ENCODE assay signal across 9 cellular contexts in the genomic region with DNA sequence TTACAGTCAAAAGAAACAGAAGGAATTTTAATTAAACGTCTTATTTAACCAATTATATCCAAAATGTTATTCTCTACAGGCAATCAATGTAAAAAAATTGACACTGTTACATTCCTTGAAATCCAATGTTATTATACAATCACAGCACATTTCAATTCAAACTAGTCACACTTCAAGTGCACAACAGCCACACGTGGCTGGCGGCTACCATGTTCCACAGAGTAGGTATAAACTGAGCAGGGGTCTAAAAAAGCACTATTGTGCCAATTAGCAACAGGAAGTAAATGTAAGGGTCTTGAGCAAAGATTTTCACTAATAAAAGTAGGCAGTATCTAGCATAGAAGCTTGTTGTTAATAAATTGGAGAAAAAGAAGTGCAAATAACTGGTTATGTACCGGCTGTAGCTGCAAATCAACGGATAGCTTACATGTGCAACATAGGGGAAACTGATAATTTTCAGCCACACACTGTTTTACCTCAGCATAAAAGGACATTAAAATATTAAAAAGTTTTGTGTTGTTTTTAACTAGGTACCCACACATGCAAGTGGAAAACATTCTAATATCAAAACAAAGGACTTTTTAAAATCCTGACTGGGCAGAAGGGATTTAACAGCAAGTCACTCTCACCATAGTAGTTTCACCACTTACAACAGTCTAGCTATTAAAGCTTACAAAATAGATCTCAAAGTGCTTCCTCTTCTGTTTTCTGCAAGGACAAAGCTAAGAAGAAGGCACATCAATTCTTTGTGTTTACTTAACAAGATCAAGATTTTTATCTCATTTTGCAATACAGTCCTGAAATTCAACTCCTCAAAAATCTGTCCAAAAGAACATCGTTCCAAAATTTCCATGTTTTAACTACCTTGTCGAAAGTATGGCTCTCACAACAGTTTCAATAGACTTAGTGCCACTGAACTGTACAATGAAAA. TPM values are rescaled to one million over a fixed set of nuclear protein-coding genes. Genes with fewer than 3 reads are reported as not detected.
DNase-seq lines count a peak whose midpoint lies in the region; ATAC-seq, FAIRE-seq and TF ChIP-seq lines count a peak whose summit lies in the region.
"Had no signal": no experiment of that assay in that cellular context is flagged by ENCODE, and none has a peak within 500 bp of the region (broad histone marks: within the 10 kb centered on the region; RNA-seq: fewer than 3 reads in every experiment).

No MANE protein-coding gene starts in this region.

- H3K79me2 ChIP-seq in OCI-LY3 (ENCODE audit: low read length): peaks cover 75% of the 10 kb centered on the region

- WGBS in endodermal cell (ENCODE audit: insufficient coverage in 1 of 2, insufficient read length in 1 of 2), 2 experiments: 84 to 86% methylated on average over 6 to 7 of the region's 7 CpGs
- WGBS in prostate gland: 26% methylated on average over 7 of the region's 7 CpGs
- WGBS in pancreas, 2 donors: 26 to 38% methylated on average over 7 of the region's 7 CpGs

- peaks cover 55% of the 10 kb centered on the region for H3K4me1 Mint-ChIP-seq in endodermal cell

- H3K9me3 ChIP-seq in OCI-LY3 (ENCODE audit: insufficient read depth, low read length) (no peaks in the 10 kb centered on the region), endodermal cell (ENCODE audit: control insufficient read depth, low read length) (peaks cover 9% of the 10 kb centered on the region), prostate gland (no peaks in the 10 kb centered on the region), pancreas (no peaks in the 10 kb centered on the region)

- H3K36me3 ChIP-seq in OCI-LY3 (replicated peaks; ENCODE audit: low read depth, low read length): peaks cover 20% of the 10 kb centered on the region
- peaks cover 24% of the 10 kb centered on the region for H3K36me3 ChIP-seq in endodermal cell (ENCODE audit: control insufficient read depth, insufficient read depth, low read length)
- no peaks in the 10 kb centered on the region for H3K36me3 ChIP-seq in prostate gland
- no peaks in the 10 kb centered on the region for H3K36me3 ChIP-seq in pancreas

- H3K4me3 ChIP-seq in GM12864 (ENCODE audit: low read depth, low read length) (peak overlapping the region; percentile 91), OCI-LY3 (ENCODE audit: low read length) (peak overlapping the region; percentile 100), endodermal cell (ENCODE audit: low read length) (peak overlapping the region; percentile 93), prostate gland (peak overlapping the region in 1 of 2 donors; percentile 98), pancreas (peak overlapping the region in 2 of 4 donors; percentile 73 to 80)

- peak overlapping the region; percentile 97; the same call in 1 of the 2 replicates for H3K27ac ChIP-seq in OCI-LY3 (ENCODE audit: low read length)
- no peak overlapping the region for H3K27ac ChIP-seq in endodermal cell (ENCODE audit: low read depth, low read length)
- H3K27ac ChIP-seq in prostate gland: peak overlapping the region; percentile 98 to 100
- no peak overlapping the region for H3K27ac ChIP-seq in pancreas
- H3K27ac ChIP-seq: cardiac muscle cell had no signal

- peak overlapping the region; percentile 100 for H3K4me3 Mint-ChIP-seq in endodermal cell

- intact Hi-C loops in prostate gland (cut with DNase I) (loop anchor here (5.0 to 10.0 kb wide), 3 partner anchors 38 to 340 kb away; a partner anchor contains a TSS), pancreas (cut with DNase I) (no loop called here)

- no peak for TF ChIP-seq POLR2A in prostate gland (IDR thresholded peaks at IDR 0.05)

- ATAC-seq in pancreas: no peak

- no peak for FAIRE-seq in pancreas (lab: Jason Lieb, UNC)

- H3K27me3 ChIP-seq in OCI-LY3 (ENCODE audit: low read depth, low read length): no peaks in the 10 kb centered on the region; the same call in 1 of the 2 replicates
- no peaks in the 10 kb centered on the region for H3K27me3 ChIP-seq in endodermal cell (ENCODE audit: control insufficient read depth, insufficient read depth, low read length, poor library complexity, severe bottlenecking)
- H3K27me3 ChIP-seq in prostate gland (replicated peaks; ENCODE audit: insufficient read depth): no peaks in the 10 kb centered on the region
- H3K27me3 ChIP-seq in pancreas: no peaks in the 10 kb centered on the region
- H3K27me3 ChIP-seq: cardiac muscle cell had no signal

- no peak for DNase-seq in GM12864 (ENCODE audit: low read depth)
- DNase-seq in endodermal cell: no peak
- no peak for DNase-seq in prostate gland (ENCODE audit: low spot score)
- no peak for DNase-seq in pancreas
- no peak for DNase-seq in DMS 273 (lab: John Stamatoyannopoulos, UW; ENCODE audit: unreplicated experiment)
- no peak for DNase-seq in NCI-H446 treated with DMSO at 0.1 percent for 48 hours (lab: John Stamatoyannopoulos, UW)
- no peak for DNase-seq in effector CD4-positive, alpha-beta T cell

- TF ChIP-seq CTCF in GM12864 (IDR thresholded peaks at IDR 0.05; ENCODE audit: low read depth, low read length, missing control alignments) (no peak), OCI-LY3 (IDR thresholded peaks at IDR 0.05; ENCODE audit: low read depth, low read length) (no peak), endodermal cell (conservative IDR thresholded peaks at IDR 0.05) (no peak), prostate gland (IDR thresholded peaks at IDR 0.05) (no peak), pancreas (IDR thresholded peaks at IDR 0.05) (no peak)

- H3K36me3 Mint-ChIP-seq in endodermal cell (ENCODE audit: low read depth): peaks cover 20% of the 10 kb centered on the region

- H3K9ac ChIP-seq in OCI-LY3 (ENCODE audit: low read length): peak overlapping the region; percentile 100
- peak overlapping the region; percentile 100 for H3K9ac ChIP-seq in endodermal cell (ENCODE audit: extremely low read depth, low read length, poor library complexity, severe bottlenecking)

- H3K27me3 Mint-ChIP-seq in endodermal cell (ENCODE audit: insufficient read depth): no peaks in the 10 kb centered on the region

- peak overlapping the region; percentile 81 for H3K4me2 ChIP-seq in OCI-LY3 (ENCODE audit: low read length)

- peaks cover 69% of the 10 kb centered on the region for H4K20me1 ChIP-seq in OCI-LY3 (ENCODE audit: insufficient read depth, low read length)

- H2AFZ ChIP-seq in OCI-LY3 (ENCODE audit: low read depth, low read length): no peak overlapping the region

- peak overlapping the region; percentile 100 for H3K27ac Mint-ChIP-seq in endodermal cell

- H3K9me3 Mint-ChIP-seq in endodermal cell: peaks cover 1% of the 10 kb centered on the region

- H3K4me1 ChIP-seq in OCI-LY3 (ENCODE audit: low read length) (peaks cover 39% of the 10 kb centered on the region), endodermal cell (ENCODE audit: control insufficient read depth, insufficient read depth, low read length) (peaks cover 4% of the 10 kb centered on the region), prostate gland (replicated peaks) (peaks cover 6% of the 10 kb centered on the region), pancreas (peaks cover 26 to 60% (median 49%) of the 10 kb centered on the region in 3 donors)

RNA-seq across cellular contexts. Expression of a gene that starts 2.5 kb away (rescaled TPM):
- total RNA-seq in endodermal cell (100 to 1,000 TPM; 491 to 517 TPM), prostate gland (100 to 1,000 TPM; 458 to 889 TPM), pancreas (100 to 1,000 TPM; 268 to 346 (median 320) TPM)
- polyA plus RNA-seq in endodermal cell (2013, experiment 1 of 2): 479 TPM
- polyA plus RNA-seq in endodermal cell (2013, experiment 2 of 2): 449 TPM
- polyA plus RNA-seq in pancreas: 100 to 1,000 TPM in 1 of 2 donors, 10 to 100 TPM in 1; 61.4 to 114 TPM

RNA-seq across cellular contexts. Expression of a gene that starts 25.2 kb away (rescaled TPM):
- total RNA-seq in endodermal cell: 10 to 100 TPM; 69.0 to 72.2 TPM
- polyA plus RNA-seq in endodermal cell (2013, experiment 1 of 2): 48.4 TPM
- polyA plus RNA-seq in endodermal cell (2013, experiment 2 of 2): 46.5 TPM
- total RNA-seq in prostate gland: 10 to 100 TPM; 21.9 to 33.7 TPM
- total RNA-seq in pancreas: 10 to 100 TPM; 11.7 to 23.5 (median 18.8) TPM
- polyA plus RNA-seq in pancreas: 1 to 10 TPM; 8.6 to 10.0 TPM

RNA-seq across cellular contexts. Expression of a gene that starts 38.7 kb away (rescaled TPM):
- total RNA-seq in endodermal cell: 10 to 100 TPM; 75.0 to 78.0 TPM
- polyA plus RNA-seq in endodermal cell (2013, experiment 1 of 2): 70.5 TPM
- 71.0 TPM for polyA plus RNA-seq in endodermal cell (2013, experiment 2 of 2)
- total RNA-seq in prostate gland: 10 to 100 TPM; 23.4 to 24.6 TPM
- total RNA-seq in pancreas: 10 to 100 TPM in 4 of 6 donors, 1 to 10 TPM in 2; 6.5 to 18.4 (median 10.8) TPM
- 1 to 10 TPM; 5.4 to 8.5 TPM for polyA plus RNA-seq in pancreas

RNA-seq across cellular contexts. Expression of a gene that starts 59.9 kb away (rescaled TPM):
- not detected for total RNA-seq in endodermal cell
- polyA plus RNA-seq in endodermal cell (2013, experiment 1 of 2): not detected
- polyA plus RNA-seq in endodermal cell (2013, experiment 2 of 2): not detected
- total RNA-seq in prostate gland: under 1 TPM; 0.23 to 0.40 TPM
- total RNA-seq in pancreas: under 1 TPM in 1 of 6 donors, not detected in 5; 0.47 TPM
- not detected for polyA plus RNA-seq in pancreas
- total RNA-seq: cardiac muscle cell had no signal
- polyA plus RNA-seq: cardiac muscle cell had no signal

Comparison
In these comparisons a context has a peak if more than half of its experiments do, and no peak if none do; other contexts are left out.
1. H3K27ac ChIP-seq: peak in OCI-LY3 (single experiment) and prostate gland (2 of 2); none in endodermal cell (single experiment) and pancreas (0 of 4).